In genomic region chr2:169507698-169508097, GRCh38 we compare ENCODE assay signal across 13 cellular contexts. TPM values are rescaled to one million over a fixed set of nuclear protein-coding genes. Genes with fewer than 3 reads are reported as not detected.
DNase-seq lines count a peak whose midpoint lies in the region; ATAC-seq and TF ChIP-seq lines count a peak whose summit lies in the region.
"Had no signal": no experiment of that assay in that cellular context is flagged by ENCODE, and none has a peak within 500 bp of the region (broad histone marks: within the 10 kb centered on the region; RNA-seq: fewer than 3 reads in every experiment).

No MANE protein-coding gene starts in this region.

- TF ChIP-seq CTCF in GM23338 (conservative IDR thresholded peaks at IDR 0.05; ENCODE audit: low read depth in 2 of 2) (no peak), Peyer's patch (IDR thresholded peaks at IDR 0.05) (no peak)

- no peak for ATAC-seq in GM23338
- no peak for ATAC-seq in stimulated activated memory B cell treated with anti-CD40 and anti-IgM and Interleukin-4, amounts not matched to agents 10 μg/mL and 1 μg/mL and 100 μg/mL, for 72 hours
- ATAC-seq: left cardiac atrium had no signal

- H3K36me3 ChIP-seq in CD8-positive, alpha-beta memory T cell (ENCODE audit: insufficient read depth, low read length), result no peaks in the 10 kb centered on the region
- no peaks in the 10 kb centered on the region for H3K36me3 ChIP-seq in GM23338 (ENCODE audit: insufficient read depth)
- no peaks in the 10 kb centered on the region for H3K36me3 ChIP-seq in Peyer's patch

- no peak overlapping the region for H3K27ac Mint-ChIP-seq in CD8-positive, alpha-beta memory T cell
- H3K27ac Mint-ChIP-seq in GM23338, result no peak overlapping the region
- no peak overlapping the region for H3K27ac Mint-ChIP-seq in stimulated activated memory B cell treated with anti-CD40 and anti-IgM and Interleukin-4, amounts not matched to agents 10 μg/mL and 1 μg/mL and 100 μg/mL, for 72 hours
- H3K27ac Mint-ChIP-seq: IgD-negative memory B cell had no signal

- H3K4me3 ChIP-seq in CD8-positive, alpha-beta memory T cell (ENCODE audit: low read length), result no peak overlapping the region
- H3K4me3 ChIP-seq in GM23338 (no peak overlapping the region), Peyer's patch (no peak overlapping the region)
- H3K4me3 ChIP-seq: cardiac muscle cell had no signal

- no peaks in the 10 kb centered on the region for H3K9me3 ChIP-seq in CD8-positive, alpha-beta memory T cell (ENCODE audit: low read length)
- H3K9me3 ChIP-seq in Peyer's patch, result no peaks in the 10 kb centered on the region

- H3K27ac ChIP-seq in CD8-positive, alpha-beta memory T cell (ENCODE audit: low read depth, low read length), result peak overlapping the region; percentile 12
- H3K27ac ChIP-seq in GM23338 (ENCODE audit: low read depth) (no peak overlapping the region), Peyer's patch (no peak overlapping the region)
- H3K27ac ChIP-seq: cardiac muscle cell had no signal

- no peaks in the 10 kb centered on the region for H3K4me1 Mint-ChIP-seq in CD8-positive, alpha-beta memory T cell
- peaks cover 9% of the 10 kb centered on the region; the same call in 2 of the 3 replicates for H3K4me1 Mint-ChIP-seq in GM23338
- H3K4me1 Mint-ChIP-seq in stimulated activated memory B cell treated with anti-CD40 and anti-IgM and Interleukin-4, amounts not matched to agents 10 μg/mL and 1 μg/mL and 100 μg/mL, for 72 hours, result no peaks in the 10 kb centered on the region

- no peaks in the 10 kb centered on the region for H3K9me2 ChIP-seq in GM23338 (ENCODE audit: insufficient read depth)

- no peak overlapping the region for H3K4me2 ChIP-seq in GM23338

- POLR2A ChIA-PET in CD8-positive, alpha-beta memory T cell (lab: Charles Lee), result no interaction called here

- no peak for DNase-seq in CD8-positive, alpha-beta memory T cell
- peak; percentile 71 for DNase-seq in HT1080 (ENCODE audit: low read depth)
- DNase-seq in SHP77 treated with DMSO at 0.1 percent for 48 hours (lab: John Stamatoyannopoulos, UW), result peak; percentile 91
- DNase-seq in iris pigment epithelial cell (ENCODE audit: low read depth), result peak; percentile 81
- no peak for DNase-seq in GM23338 (ENCODE audit: low spot score)
- DNase-seq in Peyer's patch, result no peak
- DNase-seq in anterior cingulate cortex (lab: John Stamatoyannopoulos, UW), result no peak
- DNase-seq: GDM1; left cardiac atrium; stimulated activated CD4-positive, alpha-beta T cell treated with anti-CD3 and anti-CD28 coated beads, Interleukin-2, amount 100 ng/mL, for 48 hours had no signal

- CTCF ChIA-PET in CD8-positive, alpha-beta memory T cell (lab: Charles Lee), result no interaction called here

- no peak overlapping the region for H2AFZ ChIP-seq in GM23338

- no peaks in the 10 kb centered on the region for H3K27me3 Mint-ChIP-seq in CD8-positive, alpha-beta memory T cell
- no peaks in the 10 kb centered on the region for H3K27me3 Mint-ChIP-seq in GM23338 (ENCODE audit: insufficient read depth, low read depth, poor library complexity)
- no peaks in the 10 kb centered on the region for H3K27me3 Mint-ChIP-seq in stimulated activated memory B cell treated with anti-CD40 and anti-IgM and Interleukin-4, amounts not matched to agents 10 μg/mL and 1 μg/mL and 100 μg/mL, for 72 hours

- peaks cover 4 to 14% (median 9%) of the 10 kb centered on the region in 3 donors for H3K36me3 Mint-ChIP-seq in CD8-positive, alpha-beta memory T cell
- H3K36me3 Mint-ChIP-seq in GM23338 (ENCODE audit: low read depth), result peaks cover 17% of the 10 kb centered on the region; the same call in 2 of the 3 replicates
- peaks cover 5% of the 10 kb centered on the region for H3K36me3 Mint-ChIP-seq in stimulated activated memory B cell treated with anti-CD40 and anti-IgM and Interleukin-4, amounts not matched to agents 10 μg/mL and 1 μg/mL and 100 μg/mL, for 72 hours
- H3K36me3 Mint-ChIP-seq: IgD-negative memory B cell had no signal

- no peaks in the 10 kb centered on the region for H3K9me3 Mint-ChIP-seq in CD8-positive, alpha-beta memory T cell
- peaks cover 17% of the 10 kb centered on the region for H3K9me3 Mint-ChIP-seq in GM23338
- H3K9me3 Mint-ChIP-seq in stimulated activated memory B cell treated with anti-CD40 and anti-IgM and Interleukin-4, amounts not matched to agents 10 μg/mL and 1 μg/mL and 100 μg/mL, for 72 hours, result no peaks in the 10 kb centered on the region
- H3K9me3 Mint-ChIP-seq: IgD-negative memory B cell had no signal

- no peaks in the 10 kb centered on the region for H3K4me1 ChIP-seq in CD8-positive, alpha-beta memory T cell (ENCODE audit: insufficient read depth, low read length)
- H3K4me1 ChIP-seq in GM23338 (ENCODE audit: insufficient read depth) (no peaks in the 10 kb centered on the region), Peyer's patch (no peaks in the 10 kb centered on the region)

- no peaks in the 10 kb centered on the region for H4K20me1 ChIP-seq in GM23338 (replicated peaks; ENCODE audit: insufficient read depth)

- H3K79me2 ChIP-seq in GM23338 (replicated peaks; ENCODE audit: insufficient read depth), result no peaks in the 10 kb centered on the region

- TF ChIP-seq POLR2A in Peyer's patch (IDR thresholded peaks at IDR 0.05), result no peak

- H3K4me3 Mint-ChIP-seq in CD8-positive, alpha-beta memory T cell, result no peak overlapping the region
- H3K4me3 Mint-ChIP-seq in GM23338, result no peak overlapping the region
- no peak overlapping the region for H3K4me3 Mint-ChIP-seq in stimulated activated memory B cell treated with anti-CD40 and anti-IgM and Interleukin-4, amounts not matched to agents 10 μg/mL and 1 μg/mL and 100 μg/mL, for 72 hours
- H3K4me3 Mint-ChIP-seq: IgD-negative memory B cell had no signal

- H3K27me3 ChIP-seq in CD8-positive, alpha-beta memory T cell (ENCODE audit: insufficient read depth, low read length, poor library complexity, severe bottlenecking), result no peaks in the 10 kb centered on the region
- H3K27me3 ChIP-seq in GM23338 (ENCODE audit: insufficient read depth) (no peaks in the 10 kb centered on the region), Peyer's patch (no peaks in the 10 kb centered on the region)
- H3K27me3 ChIP-seq: cardiac muscle cell had no signal

- H3F3A ChIP-seq in GM23338 (replicated peaks; ENCODE audit: low read depth), result no peaks in the 10 kb centered on the region

TF ChIP-seq in GM23338, 12 proteins besides CTCF, POLR2A, EP300 and RAD21:
- no peak for TF ChIP-seq POLR2AphosphoS5 (IDR thresholded peaks at IDR 0.05; ENCODE audit: low read depth)
- TF ChIP-seq ZNF331 (CRISPR knock-in tag; IDR thresholded peaks at IDR 0.05; ENCODE audit: low read depth), result no peak

RNA-seq across cellular contexts. Expression of gene KLHL41, which starts 1.8 kb away (rescaled TPM):
- total RNA-seq in CD8-positive, alpha-beta memory T cell, result under 1 TPM; 0.22 to 0.27 TPM
- not detected for polyA plus RNA-seq in CD8-positive, alpha-beta memory T cell
- total RNA-seq in HT1080 (2014; rRNA removed; shearing (Covaris generic)), result not detected in 2 replicates
- not detected in 2 replicates for polyA plus RNA-seq in HT1080 (2015; cell fraction: cytosol; rRNA removed)
- 0.12 and 0.17 TPM in 2 replicates for polyA plus RNA-seq in HT1080 (2015; cell fraction: nucleus; rRNA removed)
- total RNA-seq in GM23338 (2014; rRNA removed; shearing (Covaris generic)), result not detected in 2 replicates
- not detected in 2 replicates for polyA plus RNA-seq in GM23338 (2016; fragmentation: Nextera tagmentation; extraction: Ambion mirVana)
- total RNA-seq in Peyer's patch, result under 1 TPM in 1 of 4 donors, not detected in 3; 0.67 TPM
- polyA plus RNA-seq: IgD-negative memory B cell had no signal

RNA-seq across cellular contexts. Expression of gene BBS5, which starts 28.4 kb away (rescaled TPM):
- total RNA-seq in CD8-positive, alpha-beta memory T cell, result 1 to 10 TPM; 3.8 to 4.8 TPM
- polyA plus RNA-seq in CD8-positive, alpha-beta memory T cell, result 0.94 TPM
- total RNA-seq in HT1080 (2014; rRNA removed; shearing (Covaris generic)), result 1.9 and 2.0 TPM in 2 replicates
- 5.2 and 5.3 TPM in 2 replicates for polyA plus RNA-seq in HT1080 (2015; cell fraction: cytosol; rRNA removed)
- polyA plus RNA-seq in HT1080 (2015; cell fraction: nucleus; rRNA removed), result 8.2 and 12.1 TPM in 2 replicates
- 0.10 and 0.35 TPM in 2 replicates for total RNA-seq in GM23338 (2014; rRNA removed; shearing (Covaris generic))
- polyA plus RNA-seq in GM23338 (2016; fragmentation: Nextera tagmentation; extraction: Ambion mirVana), result 0.36 and 0.40 TPM in 2 replicates
- 1 to 10 TPM in 3 of 4 donors, not detected in 1; 3.9 to 8.3 (median 4.6) TPM for total RNA-seq in Peyer's patch

Comparison
In these comparisons a context has a peak if more than half of its experiments do, and no peak if none do; other contexts are left out.
1. DNase-seq: peak in HT1080 (single experiment), SHP77 treated with DMSO at 0.1 percent for 48 hours (single experiment) and iris pigment epithelial cell (single experiment); none in CD8-positive, alpha-beta memory T cell (0 of 5), GM23338 (single experiment), Peyer's patch (0 of 3) and anterior cingulate cortex (0 of 58).